ENCODE assay signal across 11 cellular contexts in the genomic region with DNA sequence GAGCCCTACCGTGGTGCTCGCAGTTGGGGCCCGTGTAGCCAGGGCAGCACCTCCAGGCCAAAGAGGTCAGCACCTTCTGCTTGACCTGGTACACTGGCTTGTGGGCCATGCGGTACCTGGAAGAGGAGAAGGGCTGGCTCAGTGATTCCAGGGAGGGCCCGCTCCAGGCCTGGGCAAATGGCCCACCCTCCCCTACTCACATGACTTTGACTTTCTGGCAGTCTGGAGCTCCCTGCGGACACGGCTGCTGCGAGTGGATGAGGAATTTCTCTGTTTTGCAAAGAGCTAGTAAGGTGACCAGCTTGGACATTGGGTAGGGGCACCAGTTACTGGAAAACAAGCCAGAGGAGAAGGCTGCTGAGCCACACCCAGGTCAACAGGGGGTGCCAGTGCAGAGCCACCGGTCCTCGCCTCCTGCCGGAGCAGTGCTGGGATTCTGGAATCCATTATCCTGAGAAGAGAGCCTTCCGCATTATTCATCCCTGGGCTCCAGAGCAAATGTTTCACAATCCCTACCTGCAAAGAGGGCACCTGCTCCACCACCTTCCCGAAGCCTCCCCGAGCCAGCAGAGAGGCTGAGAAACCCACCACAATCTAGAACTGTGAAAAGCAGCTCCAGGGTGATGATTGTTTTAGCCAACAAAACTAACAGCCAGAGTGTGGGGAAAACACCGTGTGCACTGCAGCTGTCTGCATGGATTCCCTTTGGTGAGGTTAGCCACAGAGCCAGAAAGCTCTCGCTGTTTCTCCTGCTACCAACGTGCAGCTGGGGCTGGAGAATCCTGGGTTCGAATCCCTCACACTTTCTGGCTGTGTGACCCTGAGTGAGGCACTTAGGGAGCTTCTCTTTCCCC. TPM values are rescaled to one million over a fixed set of nuclear protein-coding genes. Genes with fewer than 3 reads are reported as not detected.
A peak's percentile ranks its signal among the peaks of the same experiment; 100 is the strongest.
DNase-seq lines count a peak whose midpoint lies in the region; ATAC-seq and TF ChIP-seq lines count a peak whose summit lies in the region.
"Had no signal": no experiment of that assay in that cellular context is flagged by ENCODE, and none has a peak within 500 bp of the region (broad histone marks: within the 10 kb centered on the region; RNA-seq: fewer than 3 reads in every experiment).

No MANE protein-coding gene starts in this region.

- peak overlapping the region; percentile 24 for H3K27ac ChIP-seq in KOPT-K1 (ENCODE audit: low read depth, low read length, poor library complexity, severe bottlenecking)
- H3K27ac ChIP-seq: parathyroid adenoma had no signal

- H3K4me1 ChIP-seq in mucosa of descending colon (ENCODE audit: low read depth) = peaks cover 3% of the 10 kb centered on the region
- H3K4me1 ChIP-seq: parathyroid adenoma had no signal

- no peaks in the 10 kb centered on the region for H3K36me3 ChIP-seq in KOPT-K1 (ENCODE audit: insufficient read depth, low read length)
- H3K36me3 ChIP-seq in mucosa of descending colon (ENCODE audit: low read depth) = no peaks in the 10 kb centered on the region

- TF ChIP-seq CTCF in AG09309 (IDR thresholded peaks at IDR 0.05; ENCODE audit: control insufficient read depth, insufficient read depth, low read depth, low read length, missing control alignments) = peak; percentile 38
- no peak for TF ChIP-seq CTCF in mucosa of descending colon (IDR thresholded peaks at IDR 0.05)

- H3K9me3 ChIP-seq in KOPT-K1 (ENCODE audit: insufficient read depth, low read length, poor library complexity, severe bottlenecking) = no peaks in the 10 kb centered on the region
- H3K9me3 ChIP-seq in mucosa of descending colon = no peaks in the 10 kb centered on the region

- intact Hi-C loops in mucosa of descending colon (cut with DNase I, micrococcal nuclease) = no loop called here

- ATAC-seq in mucosa of descending colon (peak; percentile 6), HG03469 (IDR thresholded peaks at IDR 0.05; ENCODE audit: unreplicated experiment) (no peak)

- H3K4me3 ChIP-seq in AG09309 (ENCODE audit: control insufficient read depth, low read depth, low read length) = no peak overlapping the region
- no peak overlapping the region for H3K4me3 ChIP-seq in mucosa of descending colon

- DNase-seq in AG09309 (ENCODE audit: low read depth) (no peak), dermis blood vessel endothelial cell (peak; percentile 34), mucosa of descending colon (no peak), NCI-H1930 (lab: John Stamatoyannopoulos, UW) (no peak), NCI-H2029 treated with DMSO at 0.1 percent for 48 hours (lab: John Stamatoyannopoulos, UW) (no peak), NCI-H187 (lab: John Stamatoyannopoulos, UW) (no peak)
- DNase-seq: activated CD4-positive, alpha-beta T cell treated with anti-CD3 and anti-CD28 coated beads for 48 hours; NCI-H187 treated with DMSO at 0.1 percent for 48 hours had no signal

RNA-seq across cellular contexts. Expression of a gene that starts 11.8 kb away (rescaled TPM):
- total RNA-seq in dermis blood vessel endothelial cell (465 and 483 TPM in 2 replicates), mucosa of descending colon (10 to 100 TPM in 1 of 3 donors, 1 to 10 TPM in 2; 5.7 to 11.5 (median 8.3) TPM)

RNA-seq across cellular contexts. Expression of a gene that starts 12.8 kb away (rescaled TPM):
- total RNA-seq in dermis blood vessel endothelial cell (111 and 117 TPM in 2 replicates), mucosa of descending colon (10 to 100 TPM in 1 of 3 donors, 1 to 10 TPM in 2; 2.9 to 22.1 (median 8.3) TPM)

RNA-seq across cellular contexts. Expression of a gene that starts 22.7 kb away (rescaled TPM):
- 12.8 and 23.8 TPM in 2 replicates for total RNA-seq in dermis blood vessel endothelial cell
- total RNA-seq in mucosa of descending colon = 100 to 1,000 TPM in 1 of 3 donors, 10 to 100 TPM in 2; 48.6 to 127 (median 90.6) TPM

Comparison
In these comparisons a context has a peak if more than half of its experiments do, and no peak if none do; other contexts are left out.
1. RNA of a gene that starts 11.8 kb away (total RNA-seq): 465 to 483 TPM in dermis blood vessel endothelial cell; 5.7 to 11.5 TPM in mucosa of descending colon; every median in the first group is over 10 times any median in the second.